In the genomic region with DNA sequence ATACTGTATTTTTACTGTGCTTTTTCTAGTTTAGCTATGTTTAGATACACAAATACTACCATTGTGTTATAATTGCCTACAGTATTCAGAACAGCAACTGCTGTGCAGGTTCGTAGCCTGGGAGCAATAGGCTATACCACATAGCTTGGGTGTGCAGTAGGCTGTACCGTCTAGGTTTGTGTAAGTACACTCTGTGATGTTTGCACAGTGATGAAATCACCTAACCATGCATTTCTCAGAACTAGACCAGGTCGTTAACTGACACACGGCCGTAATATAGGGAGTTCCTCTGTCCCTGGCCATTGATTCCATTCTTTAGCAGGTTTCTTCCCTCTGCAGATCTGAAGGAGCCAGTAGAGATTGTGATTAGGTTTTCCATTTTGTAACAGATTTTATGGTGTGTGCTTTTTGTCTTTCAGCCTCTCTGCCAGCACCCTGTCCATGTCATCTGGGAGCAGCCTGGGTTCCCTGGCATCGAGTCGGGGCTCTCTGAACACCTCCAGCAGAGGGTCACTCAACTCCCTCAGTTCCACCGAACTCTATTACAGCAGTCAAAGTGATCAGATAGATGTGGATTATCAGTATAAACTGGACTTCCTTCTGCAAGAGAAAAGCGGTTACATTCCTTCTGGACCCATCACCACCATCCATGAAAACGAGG, we compare ENCODE assay signal across 23 cellular contexts. TPM values are rescaled to one million over a fixed set of nuclear protein-coding genes. Genes with fewer than 3 reads are reported as not detected.
A peak's percentile ranks its signal among the peaks of the same experiment; 100 is the strongest.
DNase-seq lines count a peak whose midpoint lies in the region; ATAC-seq and TF ChIP-seq lines count a peak whose summit lies in the region.
"Had no signal": no experiment of that assay in that cellular context is flagged by ENCODE, and none has a peak within 500 bp of the region (broad histone marks: within the 10 kb centered on the region; RNA-seq: fewer than 3 reads in every experiment).

No MANE protein-coding gene starts in this region.

- TF ChIP-seq CTCF in epithelial cell of esophagus (IDR thresholded peaks at IDR 0.05; ENCODE audit: insufficient read depth, low read depth, low read length, missing control alignments): no peak
- TF ChIP-seq CTCF in osteoblast (IDR thresholded peaks at IDR 0.05; ENCODE audit: extremely low read depth, low read depth, low read length): no peak

- DNase-seq in DMS153 treated with DMSO at 0.1 percent for 48 hours (lab: John Stamatoyannopoulos, UW; ENCODE audit: unreplicated experiment): peak; percentile 36
- peak; percentile 4 for DNase-seq in NCI-H2029 treated with DMSO at 0.1 percent for 48 hours (lab: John Stamatoyannopoulos, UW)
- peak; percentile 27 for DNase-seq in epithelial cell of esophagus (ENCODE audit: low read depth)
- DNase-seq in osteoblast (ENCODE audit: insufficient read length, low spot score, missing footprints): peak; percentile 15
- DNase-seq in activated naive CD4-positive, alpha-beta T cell treated with anti-CD3 and anti-CD28 coated beads, Interleukin-2, amount 50 U/mL, for 72 hours (ENCODE audit: low spot score in 2 of 2): no peak
- no peak for DNase-seq in NCI-H2107 treated with DMSO at 0.1 percent for 48 hours (lab: John Stamatoyannopoulos, UW; ENCODE audit: unreplicated experiment)
- DNase-seq in NCI-H226: no peak
- DNase-seq in Ammon's horn (ENCODE audit: low spot score): no peak
- DNase-seq: activated CD4-positive, alpha-beta T cell treated with anti-CD3 and anti-CD28 coated beads for 36 hours; H9; kidney glomerular epithelial cell; NCI-H1436 treated with DMSO at 0.1 percent for 48 hours; Right ventricle myocardium superior; spleen; stimulated activated CD4-positive, alpha-beta T cell treated with anti-CD3 and anti-CD28 coated beads, Interleukin-4, amount 100 ng/mL, for 4 hours; SW 1271 had no signal

- ATAC-seq in activated naive CD4-positive, alpha-beta T cell treated with anti-CD3 and anti-CD28 coated beads, Interleukin-2, amount 50 U/mL, for 72 hours: no peak
- ATAC-seq: activated CD4-positive, alpha-beta T cell treated with anti-CD3 and anti-CD28 coated beads for 36 hours had no signal

- H3K4me3 ChIP-seq in epithelial cell of esophagus (ENCODE audit: low read length): no peak overlapping the region
- H3K4me3 ChIP-seq in osteoblast (ENCODE audit: insufficient read depth, low read length): no peak overlapping the region
- H3K4me3 ChIP-seq: neural progenitor cell, spleen had no signal

- H3K27me3 ChIP-seq in osteoblast (ENCODE audit: insufficient read depth, low read length): no peaks in the 10 kb centered on the region
- H3K27me3 ChIP-seq: neural progenitor cell, spleen had no signal

- no peaks in the 10 kb centered on the region for H3K9me3 ChIP-seq in osteoblast (ENCODE audit: low read depth, low read length)
- H3K9me3 ChIP-seq: spleen had no signal

- no peak overlapping the region for H3K27ac Mint-ChIP-seq in activated naive CD4-positive, alpha-beta T cell treated with anti-CD3 and anti-CD28 coated beads, Interleukin-2, amount 50 U/mL, for 72 hours
- H3K27ac Mint-ChIP-seq: activated CD4-positive, alpha-beta T cell treated with anti-CD3 and anti-CD28 coated beads for 36 hours; activated naive CD4-positive, alpha-beta T cell treated with anti-CD3 and anti-CD28 coated beads, Interleukin-2, amount 50 U/mL, for 24 hours; activated T-helper 1 cell treated with anti-CD3 and anti-CD28 coated beads, Interleukin-12 subunit alpha, Interleukin-12 subunit beta, Interleukin-2, Interleukin-4 antibody, amounts not matched to agents 30 ng/mL and 10 ng/mL and 1 ng/mL, durations not matched to agents 14 hours and 24 hours and 36 hours; neural progenitor cell; type B pancreatic cell had no signal

- peaks cover 40% of the 10 kb centered on the region for H3K36me3 ChIP-seq in osteoblast (ENCODE audit: insufficient read depth, low read length)

- peaks cover 4% of the 10 kb centered on the region for H4K20me1 ChIP-seq in osteoblast (ENCODE audit: insufficient read depth, low read length)

- no peak overlapping the region for H3K27ac ChIP-seq in osteoblast (ENCODE audit: low read depth, low read length)
- H3K27ac ChIP-seq: neural progenitor cell, spleen had no signal

- no peak overlapping the region for H2AFZ ChIP-seq in osteoblast (ENCODE audit: low read length)
- H2AFZ ChIP-seq: neural progenitor cell had no signal

- no peaks in the 10 kb centered on the region for H3K36me3 Mint-ChIP-seq in activated naive CD4-positive, alpha-beta T cell treated with anti-CD3 and anti-CD28 coated beads, Interleukin-2, amount 50 U/mL, for 72 hours
- H3K36me3 Mint-ChIP-seq: activated naive CD4-positive, alpha-beta T cell treated with anti-CD3 and anti-CD28 coated beads, Interleukin-2, amount 50 U/mL, for 24 hours had no signal

- H3K4me2 ChIP-seq in osteoblast (ENCODE audit: insufficient read depth, low read length): no peak overlapping the region
- H3K4me2 ChIP-seq: neural progenitor cell had no signal

- peaks cover 29% of the 10 kb centered on the region for H3K4me1 ChIP-seq in osteoblast (ENCODE audit: insufficient read depth, low read length)
- H3K4me1 ChIP-seq: neural progenitor cell had no signal

- H3K79me2 ChIP-seq in osteoblast (ENCODE audit: insufficient read depth, low read length): no peaks in the 10 kb centered on the region

- no peaks in the 10 kb centered on the region for H3K9me3 Mint-ChIP-seq in activated naive CD4-positive, alpha-beta T cell treated with anti-CD3 and anti-CD28 coated beads, Interleukin-2, amount 50 U/mL, for 72 hours
- H3K9me3 Mint-ChIP-seq: activated naive CD4-positive, alpha-beta T cell treated with anti-CD3 and anti-CD28 coated beads, Interleukin-2, amount 50 U/mL, for 24 hours; activated T-helper 1 cell treated with anti-CD3 and anti-CD28 coated beads, Interleukin-12 subunit alpha, Interleukin-12 subunit beta, Interleukin-2, Interleukin-4 antibody, amounts not matched to agents 30 ng/mL and 10 ng/mL and 1 ng/mL, durations not matched to agents 14 hours and 24 hours and 36 hours; H9; neural progenitor cell; type B pancreatic cell had no signal

RNA-seq across cellular contexts. Expression of a gene that starts 59.5 kb away (rescaled TPM):
- total RNA-seq in osteoblast: not detected in 2 replicates
- total RNA-seq in activated naive CD4-positive, alpha-beta T cell treated with anti-CD3 and anti-CD28 coated beads, Interleukin-2, amount 50 U/mL, for 72 hours: not detected
- total RNA-seq: activated CD4-positive, alpha-beta T cell treated with anti-CD3 and anti-CD28 coated beads for 36 hours; activated T-helper 1 cell treated with anti-CD3 and anti-CD28 coated beads, Interleukin-12 subunit alpha, Interleukin-12 subunit beta, Interleukin-2, Interleukin-4 antibody, amounts not matched to agents 30 ng/mL and 10 ng/mL and 1 ng/mL, durations not matched to agents 14 hours and 24 hours and 36 hours; astrocyte; H9; mononuclear cell; NCI-H460; Right ventricle myocardium superior; spleen had no signal

Comparison
In these comparisons a context has a peak if more than half of its experiments do, and no peak if none do; other contexts are left out.
1. DNase-seq: peak in DMS153 treated with DMSO at 0.1 percent for 48 hours (single experiment), NCI-H2029 treated with DMSO at 0.1 percent for 48 hours (single experiment), epithelial cell of esophagus (single experiment) and osteoblast (single experiment); none in activated naive CD4-positive, alpha-beta T cell treated with anti-CD3 and anti-CD28 coated beads, Interleukin-2, amount 50 U/mL, for 72 hours (0 of 2), NCI-H2107 treated with DMSO at 0.1 percent for 48 hours (single experiment), NCI-H226 (single experiment) and Ammon's horn (single experiment).